Comparison of ENCODE assay signal across 1 cellular context in genomic region chr9:21029661-21030060, GRCh38.
TF ChIP-seq lines count a peak whose summit lies in the region.

No MANE protein-coding gene starts in this region.

TF ChIP-seq in IMR-90, 13 proteins besides CTCF, POLR2A, EP300 and RAD21:
- no peak for TF ChIP-seq BHLHE40 (IDR thresholded peaks at IDR 0.05; ENCODE audit: low read depth, low read length)
- TF ChIP-seq MAFK (IDR thresholded peaks at IDR 0.05; ENCODE audit: low read depth, low read length): no peak
- TF ChIP-seq MXI1 (IDR thresholded peaks at IDR 0.05; ENCODE audit: borderline replicate concordance, low read depth, low read length): no peak
- TF ChIP-seq SMC3 (IDR thresholded peaks at IDR 0.05; ENCODE audit: low read depth, low read length): no peak
- TF ChIP-seq FOS (IDR thresholded peaks at IDR 0.05; ENCODE audit: low read depth, low read length): no peak
- TF ChIP-seq CEBPB (IDR thresholded peaks at IDR 0.05; ENCODE audit: low read depth, low read length): no peak
- TF ChIP-seq ELK1 (IDR thresholded peaks at IDR 0.05; ENCODE audit: borderline replicate concordance, low read depth, low read length): no peak
- no peak for TF ChIP-seq CHD1 (IDR thresholded peaks at IDR 0.05; ENCODE audit: low read depth, low read length)
- TF ChIP-seq USF2 (IDR thresholded peaks at IDR 0.05; ENCODE audit: low read depth, low read length): no peak
- TF ChIP-seq RCOR1 (IDR thresholded peaks at IDR 0.05; ENCODE audit: insufficient replicate concordance, low read length): no peak
- no peak for TF ChIP-seq RFX5 (IDR thresholded peaks at IDR 0.05; ENCODE audit: low read depth, low read length)
- TF ChIP-seq NFE2L2 (IDR thresholded peaks at IDR 0.05; ENCODE audit: low read depth, low read length): no peak
- TF ChIP-seq MAZ (IDR thresholded peaks at IDR 0.05; ENCODE audit: borderline replicate concordance, low read depth, low read length): no peak
TF ChIP-seq in IMR-90: peak in this region for 0.
